1 cellular context compared by ENCODE assay signal in the genomic region with DNA sequence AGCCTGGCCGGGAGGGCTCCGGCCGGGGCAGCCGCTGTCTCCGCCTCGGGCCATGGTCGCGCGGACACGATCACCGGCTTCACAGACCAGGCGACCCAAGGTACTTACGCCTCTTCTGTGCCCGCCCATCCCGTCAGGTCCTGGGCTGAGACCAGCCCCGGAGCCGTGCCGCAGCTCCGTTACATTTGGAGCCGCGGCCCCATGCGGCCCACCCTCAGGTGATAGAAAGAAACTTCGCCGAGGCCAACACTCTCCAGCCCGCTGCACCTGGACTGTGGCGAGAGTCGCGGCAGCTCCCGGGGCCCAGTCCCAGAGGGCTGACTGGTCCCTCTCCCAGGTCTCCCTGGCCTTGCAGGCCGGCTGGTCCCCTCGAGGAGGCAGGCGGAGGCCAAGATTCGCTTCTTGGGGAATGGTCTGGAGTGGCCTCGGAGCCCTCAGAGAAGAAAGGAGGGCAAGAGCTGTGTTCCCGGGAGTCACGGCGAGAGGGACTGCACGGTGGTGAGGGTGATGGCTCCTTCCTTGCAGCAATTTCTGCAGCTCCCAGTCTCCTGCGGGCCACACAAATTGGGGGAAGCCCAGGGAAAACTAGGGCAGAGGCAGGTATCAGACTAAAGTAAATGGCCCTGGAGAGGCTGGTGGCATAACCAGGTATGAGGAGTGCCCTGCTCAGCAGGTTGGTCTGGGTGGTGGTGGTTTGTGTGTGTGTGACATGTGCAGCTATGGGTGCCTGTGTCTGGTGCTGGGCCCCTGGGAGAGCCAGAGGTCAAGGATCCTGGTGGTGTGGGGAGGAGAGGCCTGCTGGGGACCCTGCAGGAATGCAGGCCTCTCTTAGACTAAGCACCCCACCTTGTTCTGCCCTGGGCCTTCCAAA.
TF ChIP-seq lines count a peak whose summit lies in the region.

No MANE protein-coding gene starts in this region.

TF ChIP-seq in HepG2, 621 proteins besides CTCF, POLR2A, EP300 and RAD21 (continues in another document):
- no peak for TF ChIP-seq KLF6 (CRISPR knock-in tag; IDR thresholded peaks at IDR 0.05)
- no peak for TF ChIP-seq ZNF720 (CRISPR knock-in tag; IDR thresholded peaks at IDR 0.05)
- no peak for TF ChIP-seq ZNF282 (IDR thresholded peaks at IDR 0.05; ENCODE audit: partially characterized antibody)
- no peak for TF ChIP-seq ZFP36 (IDR thresholded peaks at IDR 0.05; ENCODE audit: borderline replicate concordance, low read depth, low read length, partially characterized antibody)
- TF ChIP-seq TEAD3 (CRISPR knock-in tag; optimal IDR thresholded peaks at IDR 0.05; ENCODE audit: borderline replicate concordance): peak; percentile 75
- TF ChIP-seq HNRNPK (IDR thresholded peaks at IDR 0.05; ENCODE audit: low read depth, low read length, poor library complexity, severe bottlenecking): no peak
- TF ChIP-seq ZSCAN22 (CRISPR knock-in tag; IDR thresholded peaks at IDR 0.05): no peak
- no peak for TF ChIP-seq ZNF3 (CRISPR knock-in tag; IDR thresholded peaks at IDR 0.05)
- peak; percentile 0; the same call in 1 of the 2 replicates for TF ChIP-seq ZNF143 (CRISPR knock-in tag; IDR thresholded peaks at IDR 0.05)
- TF ChIP-seq PCBP1 (IDR thresholded peaks at IDR 0.05; ENCODE audit: borderline replicate concordance, low read depth, low read length): no peak
- no peak; the same call in 1 of the 2 replicates for TF ChIP-seq ZBTB7B (CRISPR knock-in tag; IDR thresholded peaks at IDR 0.05)
- no peak for TF ChIP-seq CC2D1A (CRISPR knock-in tag; IDR thresholded peaks at IDR 0.05)
- TF ChIP-seq ETV5 (CRISPR knock-in tag; IDR thresholded peaks at IDR 0.05; ENCODE audit: borderline replicate concordance): no peak
- TF ChIP-seq, protein P1, sequence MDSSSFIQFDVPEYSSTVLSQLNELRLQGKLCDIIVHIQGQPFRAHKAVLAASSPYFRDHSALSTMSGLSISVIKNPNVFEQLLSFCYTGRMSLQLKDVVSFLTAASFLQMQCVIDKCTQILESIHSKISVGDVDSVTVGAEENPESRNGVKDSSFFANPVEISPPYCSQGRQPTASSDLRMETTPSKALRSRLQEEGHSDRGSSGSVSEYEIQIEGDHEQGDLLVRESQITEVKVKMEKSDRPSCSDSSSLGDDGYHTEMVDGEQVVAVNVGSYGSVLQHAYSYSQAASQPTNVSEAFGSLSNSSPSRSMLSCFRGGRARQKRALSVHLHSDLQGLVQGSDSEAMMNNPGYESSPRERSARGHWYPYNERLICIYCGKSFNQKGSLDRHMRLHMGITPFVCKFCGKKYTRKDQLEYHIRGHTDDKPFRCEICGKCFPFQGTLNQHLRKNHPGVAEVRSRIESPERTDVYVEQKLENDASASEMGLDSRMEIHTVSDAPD (CRISPR knock-in tag; IDR thresholded peaks at IDR 0.05): 0 out of 2 replicates have a peak, but pooled peaks have one; percentile 3
- no peak for TF ChIP-seq CHCHD3 (CRISPR knock-in tag; IDR thresholded peaks at IDR 0.05)
- peak; percentile 17; the same call in 1 of the 2 replicates for TF ChIP-seq ZNF253 (CRISPR knock-in tag; IDR thresholded peaks at IDR 0.05; ENCODE audit: borderline replicate concordance)
- no peak for TF ChIP-seq ZNF615 (CRISPR knock-in tag; IDR thresholded peaks at IDR 0.05; ENCODE audit: borderline replicate concordance)
- TF ChIP-seq, protein P2, sequence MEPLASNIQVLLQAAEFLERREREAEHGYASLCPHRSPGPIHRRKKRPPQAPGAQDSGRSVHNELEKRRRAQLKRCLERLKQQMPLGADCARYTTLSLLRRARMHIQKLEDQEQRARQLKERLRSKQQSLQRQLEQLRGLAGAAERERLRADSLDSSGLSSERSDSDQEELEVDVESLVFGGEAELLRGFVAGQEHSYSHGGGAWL (CRISPR knock-in tag; IDR thresholded peaks at IDR 0.05): 0 out of 2 replicates have a peak, but pooled peaks have one; percentile 37
- no peak for TF ChIP-seq ARNT (IDR thresholded peaks at IDR 0.05)
- no peak for TF ChIP-seq CCDC6 (CRISPR knock-in tag; IDR thresholded peaks at IDR 0.05)
- TF ChIP-seq SMAD9 (CRISPR knock-in tag; IDR thresholded peaks at IDR 0.05): peak; percentile 87; the same call in 1 of the 2 replicates
- peak; percentile 54; the same call in 1 of the 2 replicates for TF ChIP-seq CAMTA2 (CRISPR knock-in tag; IDR thresholded peaks at IDR 0.05; ENCODE audit: borderline replicate concordance)
- TF ChIP-seq FOXM1 (CRISPR knock-in tag; IDR thresholded peaks at IDR 0.05): no peak
- no peak for TF ChIP-seq ZBTB1 (CRISPR knock-in tag; IDR thresholded peaks at IDR 0.05; ENCODE audit: borderline replicate concordance)
- peak; percentile 87; the same call in 1 of the 2 replicates for TF ChIP-seq ZNF468 (CRISPR knock-in tag; IDR thresholded peaks at IDR 0.05)
- TF ChIP-seq, protein P3, sequence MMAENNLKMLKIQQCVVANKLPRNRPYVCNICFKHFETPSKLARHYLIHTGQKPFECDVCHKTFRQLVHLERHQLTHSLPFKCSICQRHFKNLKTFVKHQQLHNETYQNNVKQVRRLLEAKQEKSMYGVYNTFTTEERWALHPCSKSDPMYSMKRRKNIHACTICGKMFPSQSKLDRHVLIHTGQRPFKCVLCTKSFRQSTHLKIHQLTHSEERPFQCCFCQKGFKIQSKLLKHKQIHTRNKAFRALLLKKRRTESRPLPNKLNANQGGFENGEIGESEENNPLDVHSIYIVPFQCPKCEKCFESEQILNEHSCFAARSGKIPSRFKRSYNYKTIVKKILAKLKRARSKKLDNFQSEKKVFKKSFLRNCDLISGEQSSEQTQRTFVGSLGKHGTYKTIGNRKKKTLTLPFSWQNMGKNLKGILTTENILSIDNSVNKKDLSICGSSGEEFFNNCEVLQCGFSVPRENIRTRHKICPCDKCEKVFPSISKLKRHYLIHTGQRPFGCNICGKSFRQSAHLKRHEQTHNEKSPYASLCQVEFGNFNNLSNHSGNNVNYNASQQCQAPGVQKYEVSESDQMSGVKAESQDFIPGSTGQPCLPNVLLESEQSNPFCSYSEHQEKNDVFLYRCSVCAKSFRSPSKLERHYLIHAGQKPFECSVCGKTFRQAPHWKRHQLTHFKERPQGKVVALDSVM (CRISPR knock-in tag; IDR thresholded peaks at IDR 0.05): no peak
- TF ChIP-seq ZBTB3 (CRISPR knock-in tag; IDR thresholded peaks at IDR 0.05; ENCODE audit: borderline replicate concordance, low read depth): no peak
- no peak for TF ChIP-seq DNMT3B (CRISPR knock-in tag; conservative IDR thresholded peaks at IDR 0.05)
- TF ChIP-seq MAFG (CRISPR knock-in tag; IDR thresholded peaks at IDR 0.05): no peak
- TF ChIP-seq XBP1 (CRISPR knock-in tag; IDR thresholded peaks at IDR 0.05): no peak
- no peak for TF ChIP-seq CREM (IDR thresholded peaks at IDR 0.05)
- 0 out of 2 replicates have a peak, but pooled peaks have one; percentile 21 for TF ChIP-seq CREM (CRISPR knock-in tag; IDR thresholded peaks at IDR 0.05)
- 0 out of 2 replicates have a peak, but pooled peaks have one; percentile 37 for TF ChIP-seq ZNF225 (CRISPR knock-in tag; IDR thresholded peaks at IDR 0.05)
- TF ChIP-seq DR1 (CRISPR knock-in tag; IDR thresholded peaks at IDR 0.05): no peak
- no peak for TF ChIP-seq HNF4G (IDR thresholded peaks at IDR 0.05; ENCODE audit: borderline replicate concordance, low read depth, low read length)
- TF ChIP-seq HNF4G (CRISPR knock-in tag; IDR thresholded peaks at IDR 0.05; ENCODE audit: borderline replicate concordance, low read depth): no peak; the same call in 1 of the 2 replicates
- no peak for TF ChIP-seq ZNF510 (CRISPR knock-in tag; IDR thresholded peaks at IDR 0.05; ENCODE audit: low read depth)
- TF ChIP-seq, protein P4, sequence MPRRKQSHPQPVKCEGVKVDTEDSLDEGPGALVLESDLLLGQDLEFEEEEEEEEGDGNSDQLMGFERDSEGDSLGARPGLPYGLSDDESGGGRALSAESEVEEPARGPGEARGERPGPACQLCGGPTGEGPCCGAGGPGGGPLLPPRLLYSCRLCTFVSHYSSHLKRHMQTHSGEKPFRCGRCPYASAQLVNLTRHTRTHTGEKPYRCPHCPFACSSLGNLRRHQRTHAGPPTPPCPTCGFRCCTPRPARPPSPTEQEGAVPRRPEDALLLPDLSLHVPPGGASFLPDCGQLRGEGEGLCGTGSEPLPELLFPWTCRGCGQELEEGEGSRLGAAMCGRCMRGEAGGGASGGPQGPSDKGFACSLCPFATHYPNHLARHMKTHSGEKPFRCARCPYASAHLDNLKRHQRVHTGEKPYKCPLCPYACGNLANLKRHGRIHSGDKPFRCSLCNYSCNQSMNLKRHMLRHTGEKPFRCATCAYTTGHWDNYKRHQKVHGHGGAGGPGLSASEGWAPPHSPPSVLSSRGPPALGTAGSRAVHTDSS (CRISPR knock-in tag; conservative IDR thresholded peaks at IDR 0.05): no peak
- TF ChIP-seq RARA (CRISPR knock-in tag; IDR thresholded peaks at IDR 0.05): 0 out of 2 replicates have a peak, but pooled peaks have one; percentile 21
- TF ChIP-seq ZNF30 (CRISPR knock-in tag; IDR thresholded peaks at IDR 0.05): no peak
- TF ChIP-seq ATF7 (IDR thresholded peaks at IDR 0.05): no peak
- TF ChIP-seq ATF7 (CRISPR knock-in tag; IDR thresholded peaks at IDR 0.05): peak; percentile 85
- TF ChIP-seq NFKBIZ (CRISPR knock-in tag; IDR thresholded peaks at IDR 0.05): no peak
- TF ChIP-seq RFX1 (IDR thresholded peaks at IDR 0.05): no peak
- TF ChIP-seq ZFP1 (CRISPR knock-in tag; IDR thresholded peaks at IDR 0.05): no peak
- no peak for TF ChIP-seq SETDB1 (CRISPR knock-in tag; IDR thresholded peaks at IDR 0.05; ENCODE audit: borderline replicate concordance)
- TF ChIP-seq, protein P5, sequence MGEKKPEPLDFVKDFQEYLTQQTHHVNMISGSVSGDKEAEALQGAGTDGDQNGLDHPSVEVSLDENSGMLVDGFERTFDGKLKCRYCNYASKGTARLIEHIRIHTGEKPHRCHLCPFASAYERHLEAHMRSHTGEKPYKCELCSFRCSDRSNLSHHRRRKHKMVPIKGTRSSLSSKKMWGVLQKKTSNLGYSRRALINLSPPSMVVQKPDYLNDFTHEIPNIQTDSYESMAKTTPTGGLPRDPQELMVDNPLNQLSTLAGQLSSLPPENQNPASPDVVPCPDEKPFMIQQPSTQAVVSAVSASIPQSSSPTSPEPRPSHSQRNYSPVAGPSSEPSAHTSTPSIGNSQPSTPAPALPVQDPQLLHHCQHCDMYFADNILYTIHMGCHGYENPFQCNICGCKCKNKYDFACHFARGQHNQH (CRISPR knock-in tag; IDR thresholded peaks at IDR 0.05): no peak
- TF ChIP-seq, protein P6, sequence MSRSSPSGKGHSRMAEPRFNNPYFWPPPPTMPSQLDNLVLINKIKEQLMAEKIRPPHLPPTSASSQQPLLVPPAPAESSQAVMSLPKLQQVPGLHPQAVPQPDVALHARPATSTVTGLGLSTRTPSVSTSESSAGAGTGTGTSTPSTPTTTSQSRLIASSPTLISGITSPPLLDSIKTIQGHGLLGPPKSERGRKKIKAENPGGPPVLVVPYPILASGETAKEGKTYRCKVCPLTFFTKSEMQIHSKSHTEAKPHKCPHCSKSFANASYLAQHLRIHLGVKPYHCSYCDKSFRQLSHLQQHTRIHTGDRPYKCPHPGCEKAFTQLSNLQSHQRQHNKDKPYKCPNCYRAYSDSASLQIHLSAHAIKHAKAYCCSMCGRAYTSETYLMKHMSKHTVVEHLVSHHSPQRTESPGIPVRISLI (CRISPR knock-in tag; IDR thresholded peaks at IDR 0.05; ENCODE audit: borderline replicate concordance): peak; percentile 35; the same call in 1 of the 2 replicates
- peak; percentile 73; the same call in 1 of the 2 replicates for TF ChIP-seq ZNF296 (CRISPR knock-in tag; conservative IDR thresholded peaks at IDR 0.05)
- no peak for TF ChIP-seq MEIS2 (CRISPR knock-in tag; IDR thresholded peaks at IDR 0.05)
- TF ChIP-seq, protein P7, sequence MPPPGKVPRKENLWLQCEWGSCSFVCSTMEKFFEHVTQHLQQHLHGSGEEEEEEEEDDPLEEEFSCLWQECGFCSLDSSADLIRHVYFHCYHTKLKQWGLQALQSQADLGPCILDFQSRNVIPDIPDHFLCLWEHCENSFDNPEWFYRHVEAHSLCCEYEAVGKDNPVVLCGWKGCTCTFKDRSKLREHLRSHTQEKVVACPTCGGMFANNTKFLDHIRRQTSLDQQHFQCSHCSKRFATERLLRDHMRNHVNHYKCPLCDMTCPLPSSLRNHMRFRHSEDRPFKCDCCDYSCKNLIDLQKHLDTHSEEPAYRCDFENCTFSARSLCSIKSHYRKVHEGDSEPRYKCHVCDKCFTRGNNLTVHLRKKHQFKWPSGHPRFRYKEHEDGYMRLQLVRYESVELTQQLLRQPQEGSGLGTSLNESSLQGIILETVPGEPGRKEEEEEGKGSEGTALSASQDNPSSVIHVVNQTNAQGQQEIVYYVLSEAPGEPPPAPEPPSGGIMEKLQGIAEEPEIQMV (CRISPR knock-in tag; IDR thresholded peaks at IDR 0.05; ENCODE audit: low read depth): 0 out of 2 replicates have a peak, but pooled peaks have one; percentile 75
- TF ChIP-seq NCOR1 (IDR thresholded peaks at IDR 0.05; ENCODE audit: borderline replicate concordance, low read length): no peak
- TF ChIP-seq, protein P8, sequence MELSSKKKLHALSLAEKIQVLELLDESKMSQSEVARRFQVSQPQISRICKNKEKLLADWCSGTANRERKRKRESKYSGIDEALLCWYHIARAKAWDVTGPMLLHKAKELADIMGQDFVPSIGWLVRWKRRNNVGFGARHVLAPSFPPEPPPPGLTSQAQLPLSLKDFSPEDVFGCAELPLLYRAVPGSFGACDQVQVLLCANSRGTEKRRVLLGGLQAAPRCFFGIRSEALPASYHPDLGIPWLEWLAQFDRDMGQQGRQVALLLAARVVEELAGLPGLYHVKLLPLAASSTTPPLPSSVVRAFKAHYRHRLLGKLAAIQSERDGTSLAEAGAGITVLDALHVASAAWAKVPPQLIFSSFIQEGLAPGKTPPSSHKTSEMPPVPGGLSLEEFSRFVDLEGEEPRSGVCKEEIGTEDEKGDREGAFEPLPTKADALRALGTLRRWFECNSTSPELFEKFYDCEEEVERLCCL (CRISPR knock-in tag; IDR thresholded peaks at IDR 0.05; ENCODE audit: borderline replicate concordance): no peak
- TF ChIP-seq CBX2 (IDR thresholded peaks at IDR 0.05; ENCODE audit: low read depth, low read length): no peak
- TF ChIP-seq CBX2 (CRISPR knock-in tag; IDR thresholded peaks at IDR 0.05; ENCODE audit: low read depth): no peak
- no peak for TF ChIP-seq KDM3A (CRISPR knock-in tag; IDR thresholded peaks at IDR 0.05; ENCODE audit: low read depth)
- TF ChIP-seq NR2F1 (CRISPR knock-in tag; IDR thresholded peaks at IDR 0.05): peak; percentile 42 to 85; a peak in 2 of 4 replicates
- TF ChIP-seq RXRA (CRISPR knock-in tag; IDR thresholded peaks at IDR 0.05): peak; percentile 36; the same call in 1 of the 2 replicates
- TF ChIP-seq ZNF850 (CRISPR knock-in tag; conservative IDR thresholded peaks at IDR 0.05): no peak; the same call in 1 of the 2 replicates
- TF ChIP-seq ZSCAN31 (CRISPR knock-in tag; IDR thresholded peaks at IDR 0.05; ENCODE audit: low read depth): no peak; the same call in 1 of the 2 replicates
- TF ChIP-seq YEATS2 (CRISPR knock-in tag; IDR thresholded peaks at IDR 0.05; ENCODE audit: borderline replicate concordance): no peak
- TF ChIP-seq NCOA2 (CRISPR knock-in tag; IDR thresholded peaks at IDR 0.05): no peak
